ENCODE assay signal across 20 cellular contexts in genomic region chrX:105608745-105609144, GRCh38.
"Had no signal": no experiment of that assay in that cellular context is flagged by ENCODE, and none has a peak within 500 bp of the region (broad histone marks: within the 10 kb centered on the region; RNA-seq: fewer than 3 reads in every experiment).

No MANE protein-coding gene starts in this region.

- H3K27me3 ChIP-seq: ascending aorta, colonic mucosa, esophagus squamous epithelium, transverse colon, vagina had no signal

- H3K9me3 Mint-ChIP-seq: activated naive CD8-positive, alpha-beta T cell treated with anti-CD3 and anti-CD28 coated beads, Interleukin-2, amount 10 ng/mL, durations not matched to agents 7 days and 5 days had no signal

- DNase-seq: activated naive CD4-positive, alpha-beta T cell; activated naive CD8-positive, alpha-beta T cell treated with anti-CD3 and anti-CD28 coated beads, Interleukin-2, amount 10 ng/mL, durations not matched to agents 7 days and 5 days; activated T-cell treated with anti-CD3 and anti-CD28 coated beads for 4 hours; caudate nucleus; colonic mucosa; esophagus squamous epithelium; foreskin melanocyte; nephron progenitor cell; occipital lobe; right cardiac atrium; small intestine; stimulated activated CD4-positive, alpha-beta T cell treated with anti-CD3 and anti-CD28 coated beads, Interleukin-4, amount 100 ng/mL, for 24 hours; stimulated activated CD8-positive, alpha-beta memory T cell treated with anti-CD3 and anti-CD28 coated beads, Interleukin-4, amount 100 ng/mL, for 48 hours; stimulated activated naive CD4-positive, alpha-beta T cell treated with Interleukin-2 at 50 U/mL for 16 hours; T-helper 1 cell; T1000; transverse colon had no signal

- H3K9me3 ChIP-seq: ascending aorta, colonic mucosa, esophagus squamous epithelium, transverse colon, vagina had no signal

- H3K36me3 ChIP-seq: ascending aorta, colonic mucosa, esophagus squamous epithelium, transverse colon, vagina had no signal

- H3K27ac Mint-ChIP-seq: activated naive CD8-positive, alpha-beta T cell treated with anti-CD3 and anti-CD28 coated beads, Interleukin-2, amount 10 ng/mL, durations not matched to agents 7 days and 5 days; nephron progenitor cell had no signal

- H3K4me1 ChIP-seq: ascending aorta, colonic mucosa, esophagus squamous epithelium, transverse colon, vagina had no signal

- ATAC-seq: activated CD4-positive, CD25-positive, alpha-beta regulatory T cell treated with anti-CD3 and anti-CD28 coated beads, Interleukin-2, amount 50 U/mL, for 24 hours had no signal

- H3K36me3 Mint-ChIP-seq: activated naive CD8-positive, alpha-beta T cell treated with anti-CD3 and anti-CD28 coated beads, Interleukin-2, amount 10 ng/mL, durations not matched to agents 7 days and 5 days had no signal

- H3K4me1 Mint-ChIP-seq: activated naive CD8-positive, alpha-beta T cell treated with anti-CD3 and anti-CD28 coated beads, Interleukin-2, amount 10 ng/mL, durations not matched to agents 7 days and 5 days; nephron progenitor cell had no signal

- H3K27me3 Mint-ChIP-seq: activated naive CD8-positive, alpha-beta T cell treated with anti-CD3 and anti-CD28 coated beads, Interleukin-2, amount 10 ng/mL, durations not matched to agents 7 days and 5 days had no signal

- H3K4me3 ChIP-seq: ascending aorta, colonic mucosa, esophagus squamous epithelium, transverse colon, vagina had no signal

- H3K4me3 Mint-ChIP-seq: activated naive CD8-positive, alpha-beta T cell treated with anti-CD3 and anti-CD28 coated beads, Interleukin-2, amount 10 ng/mL, durations not matched to agents 7 days and 5 days; nephron progenitor cell had no signal
